In the genomic region with DNA sequence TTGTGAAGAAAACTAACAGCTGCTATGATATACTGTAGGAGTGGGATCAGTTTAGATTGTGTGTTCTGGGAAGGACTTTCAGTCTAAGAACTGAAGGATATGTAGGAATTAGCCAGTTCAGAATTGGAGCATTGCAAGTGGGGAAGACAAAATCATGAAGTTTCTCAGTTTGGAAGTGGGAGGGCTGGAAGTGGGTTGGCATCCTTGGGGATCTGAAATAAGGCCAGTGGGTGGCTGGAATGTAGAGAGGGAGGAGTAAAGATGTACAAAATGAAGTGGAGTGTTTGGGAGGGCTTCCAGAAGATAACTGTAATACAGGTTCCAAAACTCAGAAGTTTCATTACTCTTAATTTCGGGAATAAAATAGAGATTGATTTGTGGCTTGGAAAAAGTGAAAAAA, we compare ENCODE assay signal across 31 cellular contexts.
"Had no signal": no experiment of that assay in that cellular context is flagged by ENCODE, and none has a peak within 500 bp of the region (broad histone marks: within the 10 kb centered on the region; RNA-seq: fewer than 3 reads in every experiment).

No MANE protein-coding gene starts in this region.

- ATAC-seq: activated CD4-positive, CD25-positive, alpha-beta regulatory T cell treated with anti-CD3 and anti-CD28 coated beads, Interleukin-2, amount 50 U/mL, for 24 hours; activated CD8-positive, alpha-beta memory T cell treated with anti-CD3 and anti-CD28 coated beads, Interleukin-2, amount 10 ng/mL, durations not matched to agents 7 days and 5 days; activated CD8-positive, alpha-beta T cell treated with anti-CD3 and anti-CD28 coated beads, Interleukin-2, amount 10 ng/mL, durations not matched to agents 7 days and 5 days; effector memory CD8-positive, alpha-beta T cell; gastroesophageal sphincter; heart right ventricle; T-helper 17 cell had no signal

- H3K27me3 Mint-ChIP-seq: activated B cell treated with CpG ODN at 0.5 μM for 24 hours; activated CD8-positive, alpha-beta memory T cell treated with anti-CD3 and anti-CD28 coated beads, Interleukin-2, amount 10 ng/mL, durations not matched to agents 7 days and 5 days; activated naive CD4-positive, alpha-beta T cell treated with anti-CD3 and anti-CD28 coated beads, Interleukin-2, amount 10 ng/mL, durations not matched to agents 7 days and 5 days; activated naive CD8-positive, alpha-beta T cell; effector memory CD8-positive, alpha-beta T cell; T-helper 17 cell had no signal

- H3K9me3 Mint-ChIP-seq: activated B cell treated with CpG ODN at 0.5 μM for 24 hours; activated naive CD4-positive, alpha-beta T cell treated with anti-CD3 and anti-CD28 coated beads, Interleukin-2, amount 10 ng/mL, durations not matched to agents 7 days and 5 days; activated T-helper 1 cell treated with anti-CD3 and anti-CD28 coated beads, Interleukin-12 subunit alpha, Interleukin-12 subunit beta, Interleukin-2, Interleukin-4 antibody, amounts not matched to agents 30 ng/mL and 10 ng/mL and 1 ng/mL, durations not matched to agents 14 hours and 24 hours and 36 hours; activated T-helper 2 cell treated with anti-CD3 and anti-CD28 coated beads, Interferon-gamma antibody, Interleukin-2, Interleukin-4, amounts not matched to agents 10 μg/mL and 5 μg/mL and 100 μg/mL, durations not matched to agents 14 hours and 24 hours and 36 hours; effector memory CD8-positive, alpha-beta T cell; T-helper 2 cell treated with Interferon-gamma antibody and Interleukin-4, amounts not matched to agents 5 μg/mL and 100 μg/mL, for 36 hours had no signal

- H3K27ac Mint-ChIP-seq: activated B cell treated with CpG ODN at 0.5 μM for 24 hours; activated CD8-positive, alpha-beta memory T cell treated with anti-CD3 and anti-CD28 coated beads, Interleukin-2, amount 10 ng/mL, durations not matched to agents 7 days and 5 days; activated CD8-positive, alpha-beta T cell treated with anti-CD3 and anti-CD28 coated beads, Interleukin-2, amount 10 ng/mL, durations not matched to agents 7 days and 5 days; activated naive CD4-positive, alpha-beta T cell treated with anti-CD3 and anti-CD28 coated beads, Interleukin-2, amount 10 ng/mL, durations not matched to agents 7 days and 5 days; activated naive CD8-positive, alpha-beta T cell; activated T-helper 1 cell treated with anti-CD3 and anti-CD28 coated beads, Interleukin-12 subunit alpha, Interleukin-12 subunit beta, Interleukin-2, Interleukin-4 antibody, amounts not matched to agents 30 ng/mL and 10 ng/mL and 1 ng/mL, durations not matched to agents 14 hours and 24 hours and 36 hours; activated T-helper 2 cell treated with anti-CD3 and anti-CD28 coated beads, Interferon-gamma antibody, Interleukin-2, Interleukin-4, amounts not matched to agents 10 μg/mL and 5 μg/mL and 100 μg/mL, durations not matched to agents 14 hours and 24 hours and 36 hours; T-helper 17 cell; T-helper 2 cell treated with Interferon-gamma antibody and Interleukin-4, amounts not matched to agents 5 μg/mL and 100 μg/mL, for 36 hours had no signal

- H3K4me3 Mint-ChIP-seq: activated B cell treated with CpG ODN at 0.5 μM for 24 hours; activated CD8-positive, alpha-beta memory T cell treated with anti-CD3 and anti-CD28 coated beads, Interleukin-2, amount 10 ng/mL, durations not matched to agents 7 days and 5 days; activated CD8-positive, alpha-beta T cell treated with anti-CD3 and anti-CD28 coated beads, Interleukin-2, amount 10 ng/mL, durations not matched to agents 7 days and 5 days; activated naive CD4-positive, alpha-beta T cell treated with anti-CD3 and anti-CD28 coated beads, Interleukin-2, amount 10 ng/mL, durations not matched to agents 7 days and 5 days; activated naive CD8-positive, alpha-beta T cell; activated T-helper 1 cell treated with anti-CD3 and anti-CD28 coated beads, Interleukin-12 subunit alpha, Interleukin-12 subunit beta, Interleukin-2, Interleukin-4 antibody, amounts not matched to agents 30 ng/mL and 10 ng/mL and 1 ng/mL, durations not matched to agents 14 hours and 24 hours and 36 hours; effector memory CD8-positive, alpha-beta T cell; T-helper 17 cell; T-helper 2 cell treated with Interferon-gamma antibody and Interleukin-4, amounts not matched to agents 5 μg/mL and 100 μg/mL, for 36 hours had no signal

- H3K4me1 Mint-ChIP-seq: activated CD8-positive, alpha-beta memory T cell treated with anti-CD3 and anti-CD28 coated beads, Interleukin-2, amount 10 ng/mL, durations not matched to agents 7 days and 5 days; activated naive CD4-positive, alpha-beta T cell treated with anti-CD3 and anti-CD28 coated beads, Interleukin-2, amount 10 ng/mL, durations not matched to agents 7 days and 5 days had no signal

- DNase-seq: activated B cell treated with CpG ODN at 0.5 μM for 24 hours; activated CD4-positive, alpha-beta T cell treated with anti-CD3 and anti-CD28 coated beads for 48 hours; activated CD4-positive, alpha-beta T cell treated with anti-CD3 and anti-CD28 coated beads, Interleukin-2, amount 50 U/mL, for 1 hour; activated CD4-positive, alpha-beta T cell treated with anti-CD3 and anti-CD28 coated beads, Interleukin-2, amount 50 U/mL, for 48 hours; activated CD8-positive, alpha-beta memory T cell treated with anti-CD3 and anti-CD28 coated beads, Interleukin-2, amount 10 ng/mL, durations not matched to agents 7 days and 5 days; activated CD8-positive, alpha-beta memory T cell treated with anti-CD3 and anti-CD28 coated beads, Interleukin-2, amount 50 U/mL, for 4 hours; activated CD8-positive, alpha-beta T cell treated with anti-CD3 and anti-CD28 coated beads, Interleukin-2, amount 10 ng/mL, durations not matched to agents 7 days and 5 days; activated effector memory CD4-positive, alpha-beta T cell treated with anti-CD3 and anti-CD28 coated beads, Interleukin-2, amount 50 U/mL, for 16 hours; activated naive CD4-positive, alpha-beta T cell treated with anti-CD3 and anti-CD28 coated beads, Interleukin-2, amount 10 ng/mL, durations not matched to agents 7 days and 5 days; activated T-cell treated with anti-CD3 and anti-CD28 coated beads, Interleukin-2, amount 50 U/mL, for 1 hour; activated T-cell treated with anti-CD3 and anti-CD28 coated beads, Interleukin-2, amount 50 U/mL, for 48 hours; amniotic stem cell; anterior cingulate cortex; brain microvascular endothelial cell; cortex of kidney; dermis blood vessel endothelial cell; effector CD4-positive, alpha-beta T cell; effector memory CD8-positive, alpha-beta T cell; esophagus squamous epithelium; foreskin melanocyte; heart right ventricle; T-helper 1 cell; T-helper 17 cell; T1000; WERI-Rb-1 had no signal
